Comparison of ENCODE assay signal across 7 cellular contexts in genomic region chr19:35903550-35904179, GRCh38. TPM values are rescaled to one million over a fixed set of nuclear protein-coding genes. Genes with fewer than 3 reads are reported as not detected.
DNase-seq lines count a peak whose midpoint lies in the region; ATAC-seq, FAIRE-seq and TF ChIP-seq lines count a peak whose summit lies in the region.

No MANE protein-coding gene starts in this region.

- CTCF ChIA-PET in H1 (lab: Charles Lee; ENCODE audit: partially characterized antibody): interaction anchor here (0.6 to 1.4 kb wide), 3 partner anchors 18 to 180 kb away, joined by 3 read pairs; no protein-coding TSS in a partner anchor

- H3K23ac ChIP-seq in H1 (ENCODE audit: insufficient read length): no peak overlapping the region

- H3K9me3 Mint-ChIP-seq in mesothelial cell of epicardium: no peaks in the 10 kb centered on the region

- H2AFZ ChIP-seq in H1 (ENCODE audit: low read length): 0 out of 2 replicates have a peak overlapping the region, but pooled peaks have one; percentile 36

- no peak overlapping the region for H3K14ac ChIP-seq in H1 (ENCODE audit: insufficient read length)

- no peak for TF ChIP-seq RAD21 in H1 (IDR thresholded peaks at IDR 0.05 in 1 of 2, conservative IDR thresholded peaks at IDR 0.05 in 1 of 2; ENCODE audit: low read depth in 2 of 2, low read length in 2 of 2)

- TF ChIP-seq EP300 in H1 (IDR thresholded peaks at IDR 0.05; ENCODE audit: borderline replicate concordance in 1 of 2, low read depth in 2 of 2, low read length in 2 of 2): no peak

- no peaks in the 10 kb centered on the region for H3K9me3 ChIP-seq in H1 (ENCODE audit: insufficient read depth in 2 of 2, low read depth in 1 of 2, low read length in 1 of 2)

- H3K56ac ChIP-seq in H1 (replicated peaks; ENCODE audit: insufficient read length, low read depth, low read length): no peak overlapping the region

- 0 out of 2 replicates have a peak overlapping the region, but pooled peaks have one; percentile 50 for H2BK12ac ChIP-seq in H1 (ENCODE audit: low read depth, low read length)

- H3K9ac ChIP-seq in H1 (replicated peaks in 1 of 4; ENCODE audit: extremely low read depth in 1 of 4, low read depth in 3 of 4, low read length in 3 of 4): peak overlapping the region in 3 of 4 experiments; percentile 36 to 54 (median 42); a peak in 4 of 7 replicates

- peak; percentile 94 for DNase-seq in NK-92 treated with Interleukin-12 subunit alpha and Interleukin-12 subunit beta, amount 100 ng/mL, for 24 hours (lab: John Stamatoyannopoulos, UW)
- peak; percentile 57 to 84 (median 64) for DNase-seq in activated CD8-positive, alpha-beta memory T cell treated with anti-CD3 and anti-CD28 coated beads for 48 hours (ENCODE audit: low read depth in 2 of 3, low spot score in 2 of 3)
- peak; percentile 60 to 78 for DNase-seq in H1 (ENCODE audit: low read depth in 1 of 2, low spot score in 2 of 2)
- peak; percentile 31 to 61 for DNase-seq in mesothelial cell of epicardium (ENCODE audit: low spot score in 2 of 2, unreplicated experiment in 2 of 2)
- DNase-seq in stimulated activated CD8-positive, alpha-beta memory T cell treated with anti-CD3 and anti-CD28 coated beads, Interleukin-4, amount 100 ng/mL, for 1 hour (ENCODE audit: low read depth in 2 of 2, low spot score in 1 of 2): peak; percentile 76 to 84

- H3K4me3 ChIP-seq in H1 (ENCODE audit: extremely low read depth in 1 of 4, insufficient read depth in 2 of 4, low read depth in 3 of 4, low read length in 4 of 4): peak overlapping the region; percentile 36 to 62 (median 51)

- peak overlapping the region; percentile 87 for H3K27ac Mint-ChIP-seq in mesothelial cell of epicardium

- H3K4me1 ChIP-seq in H1 (replicated peaks in 1 of 4; ENCODE audit: control insufficient read depth in 3 of 4, insufficient read depth in 4 of 4, low read length in 3 of 4): peaks cover 0 to 21% (median 11%) of the 10 kb centered on the region in 4 experiments; a peak in 6 of 7 replicates

- H2BK120ac ChIP-seq in H1 (replicated peaks; ENCODE audit: low read depth, low read length): no peak overlapping the region

- peak overlapping the region; percentile 48; the same call in 1 of the 2 replicates for H4K8ac ChIP-seq in H1 (ENCODE audit: extremely low read depth, insufficient read depth, low read length)

- H3K23me2 ChIP-seq in H1 (ENCODE audit: low read depth, low read length): peaks cover 10% of the 10 kb centered on the region

- peaks cover 25% of the 10 kb centered on the region for H3K4me1 Mint-ChIP-seq in mesothelial cell of epicardium

- no peaks in the 10 kb centered on the region for H4K20me1 ChIP-seq in H1 (replicated peaks in 1 of 2; ENCODE audit: control insufficient read depth in 1 of 2, insufficient read depth in 2 of 2, low read length in 2 of 2)

- TF ChIP-seq CTCF in H1 (IDR thresholded peaks at IDR 0.05; ENCODE audit: control extremely low read depth in 1 of 3, insufficient read depth in 1 of 3, low read depth in 1 of 3, low read length in 3 of 3) (no peak), mesothelial cell of epicardium (IDR thresholded peaks at IDR 0.05; ENCODE audit: unreplicated experiment) (no peak)

- WGBS in H1 (ENCODE audit: extremely low coverage in 1 of 2, insufficient coverage in 1 of 2, insufficient read length in 1 of 2, insufficient replicate concordance in 2 of 2, low coverage in 1 of 2, low lambda C conversion rate in 2 of 2, missing lambda C conversion rate in 1 of 2), 2 experiments: 3% methylated on average over 24 of the region's 24 CpGs; no CpG with 5 or more reads in 1 of the 2 experiments

- FAIRE-seq in H1 (lab: Jason Lieb, UNC): no peak

- H3K4me2 ChIP-seq in H1 (ENCODE audit: insufficient read depth in 1 of 2, low read depth in 2 of 2, low read length in 2 of 2): peak overlapping the region; percentile 86 to 91

- no peak overlapping the region for H3K27ac ChIP-seq in H1 (ENCODE audit: low read depth, low read length)

- H2BK15ac ChIP-seq in H1 (ENCODE audit: low read length): 0 out of 2 replicates have a peak overlapping the region, but pooled peaks have one; percentile 61

- ATAC-seq in GM18502 (IDR thresholded peaks at IDR 0.05; ENCODE audit: poor library complexity, unreplicated experiment) (peak; percentile 37), HG03045 (IDR thresholded peaks at IDR 0.05; ENCODE audit: unreplicated experiment) (peak; percentile 42)

- peak overlapping the region; percentile 71; the same call in 1 of the 2 replicates for H2BK5ac ChIP-seq in H1 (ENCODE audit: low read depth, low read length)

- peak overlapping the region; percentile 66 for H3K4me3 Mint-ChIP-seq in mesothelial cell of epicardium

- peak overlapping the region; percentile 32 for H4K5ac ChIP-seq in H1 (ENCODE audit: insufficient read length, low read depth, low read length)

- peak overlapping the region; percentile 60; the same call in 1 of the 2 replicates for H3K18ac ChIP-seq in H1 (ENCODE audit: extremely low read depth, low read length)

- H2AK5ac ChIP-seq in H1 (ENCODE audit: low read depth, low read length): no peak overlapping the region

- no peaks in the 10 kb centered on the region; the same call in 1 of the 2 replicates for H3K79me1 ChIP-seq in H1 (ENCODE audit: low read depth, low read length)

- no peaks in the 10 kb centered on the region for H3K27me3 ChIP-seq in H1 (replicated peaks in 1 of 4; ENCODE audit: control insufficient read depth in 3 of 4, extremely low read depth in 1 of 4, insufficient read depth in 3 of 4, low read length in 3 of 4)

- H2BK20ac ChIP-seq in H1 (ENCODE audit: low read length): no peak overlapping the region

- POLR2A ChIA-PET in H1 (lab: Charles Lee; ENCODE audit: partially characterized antibody): interaction anchor here (1.5 to 1.6 kb wide), 2 partner anchors 29 to 34 kb away, joined by 3 to 8 read pairs; partner anchors contain the start of gene APLP1

- 0 out of 4 replicates have a peak, but pooled peaks cover 0 to under 1% of the 10 kb centered on the region in 2 experiments for H3K79me2 ChIP-seq in H1 (ENCODE audit: control insufficient read depth in 1 of 2, insufficient read depth in 2 of 2, low read length in 2 of 2)

- no peaks in the 10 kb centered on the region for H3K36me3 ChIP-seq in H1 (ENCODE audit: control insufficient read depth in 2 of 4, insufficient read depth in 4 of 4, low read length in 3 of 4)

- H4K91ac ChIP-seq in H1 (replicated peaks; ENCODE audit: insufficient read length, low read length): peak overlapping the region; percentile 73

- no peak overlapping the region for H3K4ac ChIP-seq in H1 (replicated peaks; ENCODE audit: insufficient read length, low read depth, low read length)

- TF ChIP-seq POLR2A in H1 (IDR thresholded peaks at IDR 0.05; ENCODE audit: control extremely low read depth in 1 of 2, low read depth in 2 of 2, low read length in 2 of 2): no peak

- no peaks in the 10 kb centered on the region for H3K36me3 Mint-ChIP-seq in mesothelial cell of epicardium

- no peaks in the 10 kb centered on the region for H3K27me3 Mint-ChIP-seq in mesothelial cell of epicardium (ENCODE audit: low read depth)

RNA-seq across cellular contexts. Expression of gene HCST, which starts 1.3 kb away (rescaled TPM):
- 1.1 TPM in 1 of 2 replicates, not detected in the other for total RNA-seq in H1 (2021; fragmentation: NEBNext Ultra II Directional; extraction: Animal tissue kit (Norgen Biotek cat#: 25700))
- 2.8 and 3.0 TPM in 2 replicates for polyA plus RNA-seq in H1 (2011; rRNA removed)
- 1.5 TPM for polyA plus RNA-seq in H1 (2011; cell fraction: cytosol; rRNA removed)
- 1.0 TPM for polyA plus RNA-seq in H1 (2011; cell fraction: nucleus; rRNA removed)
- 0.90 to 1.8 TPM (median 1.3 TPM) in 4 replicates for polyA plus RNA-seq in H1 (2012, experiment 1 of 2)
- polyA plus RNA-seq in H1 (2012, experiment 2 of 2): 4.3 TPM
- 3.4 TPM for polyA plus RNA-seq in H1 (2013, experiment 1 of 2)
- polyA plus RNA-seq in H1 (2013, experiment 2 of 2): 4.7 TPM
- 0.73 TPM in 1 of 2 replicates, not detected in the other for polyA minus RNA-seq in H1 (2011; rRNA and poly(A)+ RNA removed)
- polyA minus RNA-seq in H1 (2011; cell fraction: cytosol; rRNA and poly(A)+ RNA removed): not detected
- not detected for polyA minus RNA-seq in H1 (2011; cell fraction: nucleus; rRNA and poly(A)+ RNA removed)
- 0.62 to 1.4 TPM (median 0.92 TPM) in 3 replicates for total RNA-seq in mesothelial cell of epicardium

RNA-seq across cellular contexts. Expression of gene NFKBID, which starts 3.3 kb away (rescaled TPM):
- 12.0 and 13.2 TPM in 2 replicates for total RNA-seq in H1 (2021; fragmentation: NEBNext Ultra II Directional; extraction: Animal tissue kit (Norgen Biotek cat#: 25700))
- 10.0 and 22.1 TPM in 2 replicates for polyA plus RNA-seq in H1 (2011; rRNA removed)
- 8.7 TPM for polyA plus RNA-seq in H1 (2011; cell fraction: cytosol; rRNA removed)
- polyA plus RNA-seq in H1 (2011; cell fraction: nucleus; rRNA removed): 39.2 TPM
- polyA plus RNA-seq in H1 (2012, experiment 1 of 2): 4.9 to 9.4 TPM (median 8.5 TPM) in 4 replicates
- polyA plus RNA-seq in H1 (2012, experiment 2 of 2): 5.1 TPM
- 9.8 TPM for polyA plus RNA-seq in H1 (2013, experiment 1 of 2)
- 11.0 TPM for polyA plus RNA-seq in H1 (2013, experiment 2 of 2)
- 7.3 and 8.1 TPM in 2 replicates for polyA minus RNA-seq in H1 (2011; rRNA and poly(A)+ RNA removed)
- polyA minus RNA-seq in H1 (2011; cell fraction: cytosol; rRNA and poly(A)+ RNA removed): 5.7 TPM
- 27.4 TPM for polyA minus RNA-seq in H1 (2011; cell fraction: nucleus; rRNA and poly(A)+ RNA removed)
- 16.3 to 18.9 TPM (median 17.1 TPM) in 3 replicates for total RNA-seq in mesothelial cell of epicardium

RNA-seq across cellular contexts. Expression of gene TYROBP, which starts 4.4 kb away (rescaled TPM):
- not detected in 2 replicates for total RNA-seq in H1 (2021; fragmentation: NEBNext Ultra II Directional; extraction: Animal tissue kit (Norgen Biotek cat#: 25700))
- 0.18 and 0.19 TPM in 2 replicates for polyA plus RNA-seq in H1 (2011; rRNA removed)
- 0.31 TPM for polyA plus RNA-seq in H1 (2011; cell fraction: cytosol; rRNA removed)
- polyA plus RNA-seq in H1 (2011; cell fraction: nucleus; rRNA removed): not detected
- not detected in 4 replicates for polyA plus RNA-seq in H1 (2012, experiment 1 of 2)
- polyA plus RNA-seq in H1 (2012, experiment 2 of 2): not detected
- not detected for polyA plus RNA-seq in H1 (2013, experiment 1 of 2)
- polyA plus RNA-seq in H1 (2013, experiment 2 of 2): 0.17 TPM
- not detected in 2 replicates for polyA minus RNA-seq in H1 (2011; rRNA and poly(A)+ RNA removed)
- polyA minus RNA-seq in H1 (2011; cell fraction: cytosol; rRNA and poly(A)+ RNA removed): not detected
- polyA minus RNA-seq in H1 (2011; cell fraction: nucleus; rRNA and poly(A)+ RNA removed): not detected
- total RNA-seq in mesothelial cell of epicardium: not detected in 3 replicates

RNA-seq across cellular contexts. Expression of gene LRFN3, which starts 32.5 kb away (rescaled TPM):
- total RNA-seq in H1 (2021; fragmentation: NEBNext Ultra II Directional; extraction: Animal tissue kit (Norgen Biotek cat#: 25700)): 15.2 and 16.8 TPM in 2 replicates
- 4.6 and 8.0 TPM in 2 replicates for polyA plus RNA-seq in H1 (2011; rRNA removed)
- 3.2 TPM for polyA plus RNA-seq in H1 (2011; cell fraction: cytosol; rRNA removed)
- 6.9 TPM for polyA plus RNA-seq in H1 (2011; cell fraction: nucleus; rRNA removed)
- 7.2 to 13.6 TPM (median 12.7 TPM) in 4 replicates for polyA plus RNA-seq in H1 (2012, experiment 1 of 2)
- 9.9 TPM for polyA plus RNA-seq in H1 (2012, experiment 2 of 2)
- polyA plus RNA-seq in H1 (2013, experiment 1 of 2): 19.6 TPM
- 18.6 TPM for polyA plus RNA-seq in H1 (2013, experiment 2 of 2)
- polyA minus RNA-seq in H1 (2011; rRNA and poly(A)+ RNA removed): 2.1 and 2.4 TPM in 2 replicates
- 7.6 TPM for polyA minus RNA-seq in H1 (2011; cell fraction: cytosol; rRNA and poly(A)+ RNA removed)
- 6.9 TPM for polyA minus RNA-seq in H1 (2011; cell fraction: nucleus; rRNA and poly(A)+ RNA removed)
- 25.7 to 28.5 TPM (median 27.5 TPM) in 3 replicates for total RNA-seq in mesothelial cell of epicardium

RNA-seq across cellular contexts. Expression of gene APLP1, which starts 35.3 kb away (rescaled TPM):
- 22.0 and 22.2 TPM in 2 replicates for total RNA-seq in H1 (2021; fragmentation: NEBNext Ultra II Directional; extraction: Animal tissue kit (Norgen Biotek cat#: 25700))
- polyA plus RNA-seq in H1 (2011; rRNA removed): 19.9 and 32.4 TPM in 2 replicates
- polyA plus RNA-seq in H1 (2011; cell fraction: cytosol; rRNA removed): 18.3 TPM
- polyA plus RNA-seq in H1 (2011; cell fraction: nucleus; rRNA removed): 37.2 TPM
- 18.3 to 26.1 TPM (median 22.6 TPM) in 4 replicates for polyA plus RNA-seq in H1 (2012, experiment 1 of 2)
- polyA plus RNA-seq in H1 (2012, experiment 2 of 2): 52.7 TPM
- 43.9 TPM for polyA plus RNA-seq in H1 (2013, experiment 1 of 2)
- polyA plus RNA-seq in H1 (2013, experiment 2 of 2): 44.0 TPM
- 8.1 and 9.1 TPM in 2 replicates for polyA minus RNA-seq in H1 (2011; rRNA and poly(A)+ RNA removed)
- polyA minus RNA-seq in H1 (2011; cell fraction: cytosol; rRNA and poly(A)+ RNA removed): 8.1 TPM
- 9.3 TPM for polyA minus RNA-seq in H1 (2011; cell fraction: nucleus; rRNA and poly(A)+ RNA removed)
- 137 to 151 TPM (median 146 TPM) in 3 replicates for total RNA-seq in mesothelial cell of epicardium
